In genomic region chr10:92074126-92074887, GRCh38 we compare ENCODE assay signal across 11 cellular contexts.
DNase-seq lines count a peak whose midpoint lies in the region; ATAC-seq and TF ChIP-seq lines count a peak whose summit lies in the region.
"Had no signal": no experiment of that assay in that cellular context is flagged by ENCODE, and none has a peak within 500 bp of the region (broad histone marks: within the 10 kb centered on the region; RNA-seq: fewer than 3 reads in every experiment).

No MANE protein-coding gene starts in this region.

- no peaks in the 10 kb centered on the region for H3K79me2 ChIP-seq in MM.1S (ENCODE audit: low read length)

- H3K27me3 ChIP-seq in MM.1S (replicated peaks; ENCODE audit: insufficient read depth, low read length) (no peaks in the 10 kb centered on the region), body of pancreas (no peaks in the 10 kb centered on the region)

- no peak overlapping the region for H3K4me2 ChIP-seq in MM.1S (ENCODE audit: low read depth, low read length)

- no peaks in the 10 kb centered on the region for H3F3A ChIP-seq in MM.1S (ENCODE audit: insufficient read depth, low read length)

- H3K4me3 ChIP-seq in MM.1S (ENCODE audit: low read length) (no peak overlapping the region), body of pancreas (no peak overlapping the region)

- H3K9ac ChIP-seq in MM.1S (ENCODE audit: low read length), result no peak overlapping the region

- 43 to 44% methylated on average over 6 of the region's 6 CpGs for WGBS in body of pancreas, 2 donors

- intact Hi-C loops in body of pancreas (cut with DNase I), result no loop called here

- H2AFZ ChIP-seq in MM.1S (ENCODE audit: low read length), result no peak overlapping the region

- no peaks in the 10 kb centered on the region for H3K9me2 ChIP-seq in MM.1S (replicated peaks; ENCODE audit: insufficient read depth, low read length)

- no peak for TF ChIP-seq POLR2A in body of pancreas (IDR thresholded peaks at IDR 0.05)

- H3K36me3 ChIP-seq in MM.1S (replicated peaks; ENCODE audit: insufficient read depth, low read length), result no peaks in the 10 kb centered on the region
- H3K36me3 ChIP-seq in body of pancreas (replicated peaks in 1 of 2; ENCODE audit: insufficient read depth in 1 of 2, low read depth in 2 of 2), result peaks cover 0 to 2% of the 10 kb centered on the region in 2 donors

- peak; percentile 27; the same call in 1 of the 2 replicates for TF ChIP-seq CTCF in MM.1S (IDR thresholded peaks at IDR 0.05; ENCODE audit: low read length)
- peak in 5 of 7 experiments; percentile 21 to 38 (median 28) for TF ChIP-seq CTCF in body of pancreas (IDR thresholded peaks at IDR 0.05)

- H3K4me1 ChIP-seq in MM.1S (ENCODE audit: low read length) (peaks cover 6% of the 10 kb centered on the region; the same call in 1 of the 2 replicates), body of pancreas (peaks cover 28% of the 10 kb centered on the region)

- no peaks in the 10 kb centered on the region for H3K9me3 ChIP-seq in MM.1S (replicated peaks; ENCODE audit: insufficient read depth, low read length)
- H3K9me3 ChIP-seq in body of pancreas, result no peaks in the 10 kb centered on the region

- DNase-seq in ELR (ENCODE audit: low read depth) (peak; percentile 39), MM.1S (peak; percentile 46), body of pancreas (peak in 1 of 4 donors; percentile 32), lung microvascular endothelial cell (ENCODE audit: low read depth in 2 of 2) (peak; percentile 34 to 58), putamen (ENCODE audit: low spot score) (no peak), NCI-H1436 (lab: John Stamatoyannopoulos, UW) (no peak)
- DNase-seq: effector CD4-positive, alpha-beta T cell; NCI-H748 treated with DMSO at 0.1 percent for 48 hours had no signal

- H4K20me1 ChIP-seq in MM.1S (ENCODE audit: insufficient read depth, low read length), result no peaks in the 10 kb centered on the region

- no peak for ATAC-seq in body of pancreas
- no peak for ATAC-seq in HG03571 (IDR thresholded peaks at IDR 0.05; ENCODE audit: unreplicated experiment)
- ATAC-seq in GM19395 (IDR thresholded peaks at IDR 0.05; ENCODE audit: unreplicated experiment), result no peak
- ATAC-seq: activated T-helper 17 cell treated with anti-CD3 and anti-CD28 coated beads, Interleukin-2, amount 50 U/mL, for 72 hours had no signal

- H3K27ac ChIP-seq in MM.1S (ENCODE audit: low read length) (no peak overlapping the region), body of pancreas (no peak overlapping the region)

Comparison
In these comparisons a context has a peak if more than half of its experiments do, and no peak if none do; other contexts are left out.
1. DNase-seq: peak in ELR (single experiment), MM.1S (single experiment) and lung microvascular endothelial cell (2 of 2); none in putamen (single experiment) and NCI-H1436 (single experiment).